ENCODE assay signal across 8 cellular contexts in genomic region chr20:35615667-35616464, GRCh38. TPM values are rescaled to one million over a fixed set of nuclear protein-coding genes. Genes with fewer than 3 reads are reported as not detected.
DNase-seq lines count a peak whose midpoint lies in the region; ATAC-seq and TF ChIP-seq lines count a peak whose summit lies in the region.

Gene SPAG4, plus strand, starts transcription at chr20:35615829. Its CDS starts 175 bp downstream, at chr20:35616004.

- no peak for TF ChIP-seq CTCF in CD4-positive, alpha-beta T cell (IDR thresholded peaks at IDR 0.05)
- TF ChIP-seq CTCF in endothelial cell (IDR thresholded peaks at IDR 0.05; ENCODE audit: unreplicated experiment): no peak

- H3K9me3 Mint-ChIP-seq in CD4-positive, alpha-beta T cell: no peaks in the 10 kb centered on the region
- H3K9me3 Mint-ChIP-seq in endothelial cell (ENCODE audit: unreplicated experiment): no peaks in the 10 kb centered on the region

- no peaks in the 10 kb centered on the region for H3K27me3 Mint-ChIP-seq in CD4-positive, alpha-beta T cell
- H3K27me3 Mint-ChIP-seq in endothelial cell (ENCODE audit: unreplicated experiment): peaks cover 9% of the 10 kb centered on the region

- peaks cover 4% of the 10 kb centered on the region for H3K36me3 Mint-ChIP-seq in CD4-positive, alpha-beta T cell (ENCODE audit: low read depth)
- H3K36me3 Mint-ChIP-seq in endothelial cell (ENCODE audit: low read depth, unreplicated experiment): peaks cover 4% of the 10 kb centered on the region

- no peaks in the 10 kb centered on the region for H3K9me3 ChIP-seq in CD4-positive, alpha-beta T cell (ENCODE audit: control insufficient read depth, low read length)

- intact Hi-C loops in CD4-positive, alpha-beta T cell (cut with DNase I, micrococcal nuclease): loop anchor here (1.0 to 10.0 kb wide), 13 partner anchors 15 to 1624 kb away; partner anchors contain the start of genes ERGIC3 (in 2 of the 2), ACSS2 (in 1 of the 2), CEP250 (in 1 of the 2) and CPNE1 (in 1 of the 2)

- H3K4me1 Mint-ChIP-seq in CD4-positive, alpha-beta T cell (ENCODE audit: low read depth): peaks cover 39% of the 10 kb centered on the region
- peaks cover 12% of the 10 kb centered on the region for H3K4me1 Mint-ChIP-seq in endothelial cell (ENCODE audit: unreplicated experiment)

- peak within 1 kb of the TSS; percentile 94 for H3K27ac Mint-ChIP-seq in CD4-positive, alpha-beta T cell
- peak within 1 kb of the TSS; percentile 90 for H3K27ac Mint-ChIP-seq in endothelial cell (ENCODE audit: unreplicated experiment)

- POLR2A ChIA-PET in CD4-positive, alpha-beta T cell (lab: Charles Lee): interaction anchor here (0.8 to 6.8 kb wide), 22 partner anchors 10 to 980 kb away, joined by 3 to 147 read pairs (median 6); partner anchors contain the start of genes CEP250, CPNE1, ERGIC3 and MMP24OS

- ATAC-seq in CD4-positive, alpha-beta T cell (ENCODE audit: poor library complexity): peak; percentile 85
- peak; percentile 63 for ATAC-seq in GM19467 (IDR thresholded peaks at IDR 0.05; ENCODE audit: unreplicated experiment)

- peak; percentile 86 to 100 (median 100) for DNase-seq in CD4-positive, alpha-beta T cell
- DNase-seq in HPDE6-E6E7 (ENCODE audit: extremely low spot score) (peak; percentile 100), NOMO-1 treated with dmso at 0.1 percent for 144 hours (lab: John Stamatoyannopoulos, UW; ENCODE audit: unreplicated experiment) (peak; percentile 93), endothelial cell (ENCODE audit: low spot score) (peak; percentile 100), middle frontal gyrus (ENCODE audit: extremely low spot score, low spot score) (peak; percentile 78)
- peak; percentile 100 for DNase-seq in activated CD8-positive, alpha-beta memory T cell treated with anti-CD3 and anti-CD28 coated beads, Interleukin-2, amount 50 U/mL, for 4 hours
- DNase-seq in stimulated activated CD8-positive, alpha-beta memory T cell treated with anti-CD3 and anti-CD28 coated beads, Interleukin-2, amount 100 ng/mL, for 1 hour (ENCODE audit: low read depth in 2 of 2): peak; percentile 100

- H3K4me3 Mint-ChIP-seq in CD4-positive, alpha-beta T cell: peak within 1 kb of the TSS; percentile 91
- H3K4me3 Mint-ChIP-seq in endothelial cell (ENCODE audit: unreplicated experiment): peak within 1 kb of the TSS; percentile 89

- H3K27me3 ChIP-seq in CD4-positive, alpha-beta T cell (ENCODE audit: control insufficient read depth, insufficient read depth, low read length): no peaks in the 10 kb centered on the region

- CTCF ChIA-PET in CD4-positive, alpha-beta T cell (lab: Charles Lee): interaction anchor here (1.0 to 1.7 kb wide), 4 partner anchors 11 to 338 kb away, joined by 3 to 4 read pairs (median 4); partner anchors contain the start of gene SCAND1

- peak within 1 kb of the TSS; percentile 93 for H3K27ac ChIP-seq in CD4-positive, alpha-beta T cell (ENCODE audit: low read depth, low read length)

RNA-seq across cellular contexts. Expression of gene SPAG4, which starts in this region (rescaled TPM):
- total RNA-seq in CD4-positive, alpha-beta T cell: 10 to 100 TPM; 15.5 to 17.1 TPM
- total RNA-seq in endothelial cell (ENCODE audit: unreplicated experiment): 15.2 TPM

Comparison
In these comparisons a context has a peak if more than half of its experiments do, and no peak if none do; other contexts are left out.
1. Peak in every context shown above with its lines: DNase-seq, ATAC-seq and H3K27ac ChIP-seq.